21 cellular contexts compared by ENCODE assay signal in the genomic region with DNA sequence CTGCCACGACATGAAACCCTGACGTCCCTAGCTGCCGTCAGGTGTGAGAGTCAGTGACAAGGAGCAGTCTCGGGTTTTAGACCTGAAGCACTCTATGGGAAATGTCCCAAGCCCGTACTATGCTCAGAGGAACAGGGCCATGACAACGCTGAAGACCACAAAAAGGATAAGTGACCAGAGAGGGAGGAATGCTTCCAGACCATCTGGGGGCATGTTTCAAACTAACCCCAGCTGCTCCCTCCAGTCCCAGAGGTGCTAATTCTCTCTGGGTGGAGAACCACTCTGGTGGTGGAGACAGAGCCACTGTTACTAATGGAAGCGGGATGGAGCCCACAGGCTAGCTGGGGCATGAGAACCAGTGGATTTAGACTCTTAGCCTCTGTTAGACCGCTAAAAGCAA.
"Had no signal": no experiment of that assay in that cellular context is flagged by ENCODE, and none has a peak within 500 bp of the region (broad histone marks: within the 10 kb centered on the region; RNA-seq: fewer than 3 reads in every experiment).

No MANE protein-coding gene starts in this region.

- H3K27ac Mint-ChIP-seq: activated naive CD8-positive, alpha-beta T cell; stimulated activated naive B cell treated with anti-CD40 and anti-IgM and Interleukin-4, amounts not matched to agents 10 μg/mL and 1 μg/mL and 100 μg/mL, for 72 hours; T-cell had no signal

- H3K4me3 Mint-ChIP-seq: activated naive CD8-positive, alpha-beta T cell; naive thymus-derived CD8-positive, alpha-beta T cell; stimulated activated naive B cell treated with anti-CD40 and anti-IgM and Interleukin-4, amounts not matched to agents 10 μg/mL and 1 μg/mL and 100 μg/mL, for 72 hours; T-cell had no signal

- H3K4me1 Mint-ChIP-seq: naive thymus-derived CD8-positive, alpha-beta T cell; T-cell had no signal

- ATAC-seq: body of pancreas; gastrocnemius medialis; left colon; lower lobe of right lung; mucosa of descending colon; naive thymus-derived CD8-positive, alpha-beta T cell; stimulated activated naive B cell treated with anti-CD40 and anti-IgM and Interleukin-4, amounts not matched to agents 10 μg/mL and 1 μg/mL and 100 μg/mL, for 72 hours; T-cell had no signal

- DNase-seq: activated CD4-positive, alpha-beta T cell treated with anti-CD3 and anti-CD28 coated beads for 1 hour; activated CD4-positive, alpha-beta T cell treated with anti-CD3 and anti-CD28 coated beads, Interleukin-2, amount 50 U/mL, for 4 hours; activated gamma-delta T cell treated with Interleukin-2 at 50 U/mL for 16 hours; activated T-cell treated with anti-CD3 and anti-CD28 coated beads, Interleukin-2, amount 50 U/mL, for 48 hours; amniotic stem cell; body of pancreas; central memory CD4-positive, alpha-beta T cell; cortex of kidney; effector CD8-positive, alpha-beta T cell; gastrocnemius medialis; left colon; lower lobe of right lung; mucosa of descending colon; naive thymus-derived CD8-positive, alpha-beta T cell; stimulated activated CD4-positive, alpha-beta T cell treated with anti-CD3 and anti-CD28 coated beads, Interleukin-15, amount 100 ng/mL, for 24 hours; stimulated activated CD4-positive, alpha-beta T cell treated with anti-CD3 and anti-CD28 coated beads, Interleukin-4, amount 100 ng/mL, for 1 hour; stimulated activated naive B cell treated with anti-CD40 and anti-IgM and Interleukin-4, amounts not matched to agents 10 μg/mL and 1 μg/mL and 100 μg/mL, for 72 hours; T-cell; T-helper 9 cell; tibial artery had no signal

- H3K9me3 Mint-ChIP-seq: naive thymus-derived CD8-positive, alpha-beta T cell; stimulated activated naive B cell treated with anti-CD40 and anti-IgM and Interleukin-4, amounts not matched to agents 10 μg/mL and 1 μg/mL and 100 μg/mL, for 72 hours; T-cell had no signal

- H3K27me3 Mint-ChIP-seq: activated naive CD8-positive, alpha-beta T cell; naive thymus-derived CD8-positive, alpha-beta T cell; stimulated activated naive B cell treated with anti-CD40 and anti-IgM and Interleukin-4, amounts not matched to agents 10 μg/mL and 1 μg/mL and 100 μg/mL, for 72 hours; T-cell had no signal
